In genomic region chr15:85624241-85624855, GRCh38 we compare ENCODE assay signal across 10 cellular contexts.
DNase-seq lines count a peak whose midpoint lies in the region; ATAC-seq, FAIRE-seq and TF ChIP-seq lines count a peak whose summit lies in the region.
"Had no signal": no experiment of that assay in that cellular context is flagged by ENCODE, and none has a peak within 500 bp of the region (broad histone marks: within the 10 kb centered on the region; RNA-seq: fewer than 3 reads in every experiment).

No MANE protein-coding gene starts in this region.

- no peak overlapping the region for H3K4me3 ChIP-seq in GM12878
- peak overlapping the region in 1 of 2 experiments; percentile 85 for H3K4me3 ChIP-seq in mesenchymal stem cell (ENCODE audit: insufficient read depth in 1 of 2, low read depth in 1 of 2, low read length in 2 of 2)
- H3K4me3 ChIP-seq in uterus: peak overlapping the region; percentile 64 to 76

- H3K4me1 ChIP-seq in GM12878 (ENCODE audit: control insufficient read depth, insufficient read depth, low read length) (peaks cover 27% of the 10 kb centered on the region), mesenchymal stem cell (ENCODE audit: control insufficient read depth, insufficient read depth, low read depth, low read length) (peaks cover 7% of the 10 kb centered on the region), uterus (peaks cover 0 to 3% of the 10 kb centered on the region in 2 donors)

- TF ChIP-seq CTCF in GM12878 (IDR thresholded peaks at IDR 0.05 in 2 of 3, conservative IDR thresholded peaks at IDR 0.05 in 1 of 3; ENCODE audit: control insufficient read depth in 2 of 3, extremely low read depth in 1 of 3, insufficient read depth in 1 of 3, low read depth in 3 of 3, low read length in 3 of 3): no peak
- TF ChIP-seq CTCF in uterus (IDR thresholded peaks at IDR 0.05): no peak

- no peak overlapping the region for H4K8ac ChIP-seq in mesenchymal stem cell (ENCODE audit: low read length)

- no peak for TF ChIP-seq EP300 in GM12878 (IDR thresholded peaks at IDR 0.05; ENCODE audit: borderline replicate concordance in 1 of 2, control insufficient read depth in 1 of 2, low read depth in 2 of 2, low read length in 2 of 2)

- peaks cover 52% of the 10 kb centered on the region for H3K4me1 Mint-ChIP-seq in activated naive CD4-positive, alpha-beta T cell treated with anti-CD3 and anti-CD28 coated beads, Interleukin-2, amount 10 ng/mL, durations not matched to agents 7 days and 5 days

- no peaks in the 10 kb centered on the region for H3K27me3 Mint-ChIP-seq in activated naive CD4-positive, alpha-beta T cell treated with anti-CD3 and anti-CD28 coated beads, Interleukin-2, amount 10 ng/mL, durations not matched to agents 7 days and 5 days

- H3K14ac ChIP-seq in mesenchymal stem cell (ENCODE audit: low read length in 2 of 2): no peak overlapping the region

- H4K91ac ChIP-seq in mesenchymal stem cell (ENCODE audit: low read length): no peak overlapping the region

- RAD21 ChIA-PET in GM12878 (lab: Charles Lee; ENCODE audit: unreplicated experiment): interaction anchor here (0.6 to 2.9 kb wide), 7 partner anchors 10 to 86 kb away, joined by 3 to 7 read pairs (median 3); no protein-coding TSS in a partner anchor

- no peak for DNase-seq in activated naive CD4-positive, alpha-beta T cell treated with anti-CD3 and anti-CD28 coated beads, Interleukin-2, amount 10 ng/mL, durations not matched to agents 7 days and 5 days
- no peak for DNase-seq in activated naive CD4-positive, alpha-beta T cell treated with anti-CD3 and anti-CD28 coated beads, Interleukin-2, amount 50 U/mL, for 72 hours (ENCODE audit: low spot score in 2 of 2)
- DNase-seq in GM12878 (ENCODE audit: low read depth, low spot score) (no peak), mesenchymal stem cell (peak; percentile 62), uterus (no peak), NCI-H2171 (lab: John Stamatoyannopoulos, UW) (no peak), NCI-H1092 (lab: John Stamatoyannopoulos, UW) (no peak)

- FAIRE-seq in GM12878 (lab: Jason Lieb, UNC): peak; percentile 64
- FAIRE-seq: H1, TTC549 had no signal

- H3K27ac ChIP-seq in GM12878 (ENCODE audit: control insufficient read depth, insufficient read depth) (peak overlapping the region; percentile 36), mesenchymal stem cell (ENCODE audit: low read length, poor library complexity, severe bottlenecking) (no peak overlapping the region), uterus (peak overlapping the region; percentile 91 to 98)

- no peak overlapping the region for H3K9ac ChIP-seq in GM12878 (ENCODE audit: control insufficient read depth, insufficient read depth, low read length)
- H3K9ac ChIP-seq in mesenchymal stem cell (ENCODE audit: low read length): peak overlapping the region; percentile 98

- 72% methylated on average over 7 of the region's 7 CpGs for WGBS in GM12878 (ENCODE audit: insufficient coverage, insufficient replicate concordance, low lambda C conversion rate, missing lambda C conversion rate)
- WGBS in mesenchymal stem cell: 51% methylated on average over 6 of the region's 7 CpGs

- H3K36me3 ChIP-seq in GM12878 (ENCODE audit: control insufficient read depth in 2 of 2, insufficient read depth in 2 of 2, low read length in 1 of 2): peaks cover 0 to 4% of the 10 kb centered on the region in 2 experiments; a peak in 1 of 4 replicates
- H3K36me3 ChIP-seq in mesenchymal stem cell (ENCODE audit: control insufficient read depth in 1 of 2, insufficient read depth in 2 of 2, low read depth in 1 of 2, low read length in 2 of 2): peaks cover 0 to 28% of the 10 kb centered on the region in 2 experiments
- no peaks in the 10 kb centered on the region for H3K36me3 ChIP-seq in uterus

- peak overlapping the region; percentile 35 for H3K4me3 Mint-ChIP-seq in activated naive CD4-positive, alpha-beta T cell treated with anti-CD3 and anti-CD28 coated beads, Interleukin-2, amount 10 ng/mL, durations not matched to agents 7 days and 5 days

- in situ Hi-C loops in GM12878 (cut with MboI): no loop called here

- POLR2A ChIA-PET in GM12878 (lab: Charles Lee): interaction anchor here (1.3 to 2.0 kb wide), 2 partner anchors 19 to 62 kb away, joined by 3 to 7 read pairs; no protein-coding TSS in a partner anchor

- H3K9me3 ChIP-seq in GM12878 (replicated peaks; ENCODE audit: control insufficient read depth, insufficient read depth, low read length) (no peaks in the 10 kb centered on the region), mesenchymal stem cell (ENCODE audit: control insufficient read depth, low read length) (no peaks in the 10 kb centered on the region), uterus (no peaks in the 10 kb centered on the region)

- H3K27ac Mint-ChIP-seq in activated naive CD4-positive, alpha-beta T cell treated with anti-CD3 and anti-CD28 coated beads, Interleukin-2, amount 10 ng/mL, durations not matched to agents 7 days and 5 days: peak overlapping the region; percentile 67
- peak overlapping the region in 1 of 2 donors; percentile 23 for H3K27ac Mint-ChIP-seq in activated naive CD4-positive, alpha-beta T cell treated with anti-CD3 and anti-CD28 coated beads, Interleukin-2, amount 50 U/mL, for 72 hours

- ATAC-seq in activated naive CD4-positive, alpha-beta T cell treated with anti-CD3 and anti-CD28 coated beads, Interleukin-2, amount 50 U/mL, for 72 hours: no peak
- no peak; the same call in 1 of the 3 replicates for ATAC-seq in GM12878
- ATAC-seq in GM19035 (IDR thresholded peaks at IDR 0.05; ENCODE audit: unreplicated experiment): no peak

- no peak overlapping the region for H2AK5ac ChIP-seq in mesenchymal stem cell (ENCODE audit: low read length, severe bottlenecking)

- H3K36me3 Mint-ChIP-seq in activated naive CD4-positive, alpha-beta T cell treated with anti-CD3 and anti-CD28 coated beads, Interleukin-2, amount 10 ng/mL, durations not matched to agents 7 days and 5 days: peaks cover 26% of the 10 kb centered on the region
- peaks cover 0 to 7% of the 10 kb centered on the region in 2 donors for H3K36me3 Mint-ChIP-seq in activated naive CD4-positive, alpha-beta T cell treated with anti-CD3 and anti-CD28 coated beads, Interleukin-2, amount 50 U/mL, for 72 hours

- H2BK120ac ChIP-seq in mesenchymal stem cell (ENCODE audit: low read depth, low read length): no peak overlapping the region

- H2BK5ac ChIP-seq in mesenchymal stem cell (ENCODE audit: low read depth, low read length, poor library complexity, severe bottlenecking): no peak overlapping the region

- H2AFZ ChIP-seq in GM12878 (ENCODE audit: control insufficient read depth, low read depth, low read length) (no peak overlapping the region), mesenchymal stem cell (ENCODE audit: low read depth, low read length) (no peak overlapping the region)

- SMC1A ChIA-PET in GM12878 (lab: Charles Lee; ENCODE audit: uncharacterized antibody, unreplicated experiment): interaction anchor here (0.7 to 3.6 kb wide), 18 partner anchors 10 to 334 kb away, joined by 3 to 17 read pairs (median 4); no protein-coding TSS in a partner anchor

- no peak overlapping the region for H2BK15ac ChIP-seq in mesenchymal stem cell (ENCODE audit: low read depth, poor library complexity, severe bottlenecking)

- no peaks in the 10 kb centered on the region for H3K9me3 Mint-ChIP-seq in activated naive CD4-positive, alpha-beta T cell treated with anti-CD3 and anti-CD28 coated beads, Interleukin-2, amount 10 ng/mL, durations not matched to agents 7 days and 5 days
- H3K9me3 Mint-ChIP-seq in activated naive CD4-positive, alpha-beta T cell treated with anti-CD3 and anti-CD28 coated beads, Interleukin-2, amount 50 U/mL, for 72 hours: no peaks in the 10 kb centered on the region

- H3K27me3 ChIP-seq in GM12878 (replicated peaks in 1 of 2; ENCODE audit: control insufficient read depth in 2 of 2, insufficient read depth in 2 of 2, low read length in 1 of 2) (no peaks in the 10 kb centered on the region), mesenchymal stem cell (ENCODE audit: control insufficient read depth in 1 of 2, insufficient read depth in 1 of 2, low read length in 2 of 2) (no peaks in the 10 kb centered on the region), uterus (no peaks in the 10 kb centered on the region)

- H3K4ac ChIP-seq in mesenchymal stem cell (ENCODE audit: low read depth in 1 of 2, low read length in 2 of 2): no peak overlapping the region

- H3K23ac ChIP-seq in mesenchymal stem cell (ENCODE audit: low read length in 2 of 2): no peak overlapping the region

- TF ChIP-seq POLR2A in GM12878 (IDR thresholded peaks at IDR 0.05; ENCODE audit: low read depth, low read length) (no peak), uterus (IDR thresholded peaks at IDR 0.05) (no peak)

- H3K4me2 ChIP-seq in GM12878 (ENCODE audit: control insufficient read depth, insufficient read depth): peak overlapping the region; percentile 41; the same call in 1 of the 2 replicates
- no peak overlapping the region for H3K4me2 ChIP-seq in mesenchymal stem cell (ENCODE audit: low read length, poor library complexity, severe bottlenecking)

- BruUV-seq in GM12878 (replicated peaks; lab: Mats Ljungman, UMichigan): no TSS peak

- TF ChIP-seq RAD21 in GM12878 (IDR thresholded peaks at IDR 0.05; ENCODE audit: insufficient read depth, low read depth, low read length): no peak

- peaks cover 25% of the 10 kb centered on the region for H3K79me1 ChIP-seq in mesenchymal stem cell (replicated peaks; ENCODE audit: low read length, poor library complexity, severe bottlenecking)

- H4K20me1 ChIP-seq in GM12878 (ENCODE audit: control insufficient read depth, insufficient read depth): no peaks in the 10 kb centered on the region

- no peak overlapping the region for H2BK12ac ChIP-seq in mesenchymal stem cell (ENCODE audit: low read length in 2 of 2)

- intact Hi-C loops in GM12878 (cut with micrococcal nuclease; ENCODE audit: unreplicated experiment) (no loop called here), uterus (cut with DNase I; ENCODE audit: low total_unique reads) (no loop called here)

- H3K79me2 ChIP-seq in GM12878 (ENCODE audit: control insufficient read depth, insufficient read depth, low read length): peaks cover 10% of the 10 kb centered on the region

- CTCF ChIA-PET in activated naive CD4-positive, alpha-beta T cell treated with anti-CD3 and anti-CD28 coated beads, Interleukin-2, amount 10 ng/mL, durations not matched to agents 7 days and 5 days (lab: Charles Lee): interaction anchor here (0.8 to 1.4 kb wide), 4 partner anchors 22 to 81 kb away, joined by 3 to 5 read pairs (median 4); no protein-coding TSS in a partner anchor
- CTCF ChIA-PET in GM12878 (lab: Yijun Ruan, JAX): interaction anchor here (0.7 to 4.2 kb wide), 5 partner anchors 7 to 216 kb away, joined by 3 to 18 read pairs (median 4); partner anchors contain the start of gene KLHL25

- no peak overlapping the region for H3K18ac ChIP-seq in mesenchymal stem cell (ENCODE audit: low read depth in 1 of 2, low read length in 2 of 2)
